Comparison of ENCODE assay signal across 9 cellular contexts in genomic region chr13:99982741-99983400, GRCh38. TPM values are rescaled to one million over a fixed set of nuclear protein-coding genes. Genes with fewer than 3 reads are reported as not detected.
DNase-seq lines count a peak whose midpoint lies in the region; ATAC-seq, FAIRE-seq and TF ChIP-seq lines count a peak whose summit lies in the region.
"Had no signal": no experiment of that assay in that cellular context is flagged by ENCODE, and none has a peak within 500 bp of the region (broad histone marks: within the 10 kb centered on the region; RNA-seq: fewer than 3 reads in every experiment).

No MANE protein-coding gene starts in this region.

- peaks cover 48 to 49% of the 10 kb centered on the region in 2 donors for H3K27me3 Mint-ChIP-seq in natural killer cell (ENCODE audit: low read depth in 2 of 2)

- no TSS peak for BruUV-seq in K562 (replicated peaks; lab: Mats Ljungman, UMichigan)

- POLR2A ChIA-PET in K562 (lab: Yijun Ruan, JAX): interaction anchor here (0.7 to 2.6 kb wide), 5 partner anchors 9 to 577 kb away, joined by 3 to 7 read pairs (median 3); no protein-coding TSS in a partner anchor

- peak overlapping the region; percentile 56 for H3K4me3 Mint-ChIP-seq in natural killer cell

- H3K9ac ChIP-seq in DND-41 (ENCODE audit: low read depth, low read length) (peak overlapping the region; percentile 97), K562 (ENCODE audit: insufficient read depth in 1 of 2, low read depth in 2 of 2, low read length in 2 of 2) (peak overlapping the region; percentile 65 to 92)

- DNase-seq in DND-41 (no peak), LNCaP clone FGC (ENCODE audit: low read depth) (no peak), K562 (ENCODE audit: extremely low read depth in 1 of 4, low spot score in 3 of 4) (peak in 1 of 4 experiments; percentile 35), natural killer cell (no peak), H4 (ENCODE audit: low spot score) (no peak)
- DNase-seq: HCEC 1CT had no signal

- peak overlapping the region in 1 of 2 donors; percentile 74 for H3K27ac Mint-ChIP-seq in natural killer cell

- CTCF ChIA-PET in K562 (lab: Yijun Ruan, JAX; ENCODE audit: low intra/inter-chr PET ratio): no interaction called here

- TF ChIP-seq POLR2A in K562 (conservative IDR thresholded peaks at IDR 0.05): no peak

- H3K9me1 ChIP-seq in K562 (ENCODE audit: control insufficient read depth, insufficient read depth, low read length): no peaks in the 10 kb centered on the region

- FAIRE-seq in K562 (lab: Jason Lieb, UNC): no peak

- H3K4me3 ChIP-seq in DND-41 (ENCODE audit: low read depth in 1 of 2, low read length in 2 of 2) (peak overlapping the region; percentile 17 to 61; a peak in 3 of 4 replicates), LNCaP clone FGC (ENCODE audit: low read depth, low read length) (peak overlapping the region; percentile 67), K562 (peak overlapping the region; percentile 59)

- TF ChIP-seq RAD21 in K562 (CRISPR knock-in tag; conservative IDR thresholded peaks at IDR 0.05 in 1 of 2, IDR thresholded peaks at IDR 0.05 in 1 of 2): no peak

- WGBS in K562 (ENCODE audit: insufficient coverage, low coverage, missing lambda C conversion rate): under 1% methylated on average over 36 of the region's 41 CpGs

- in situ Hi-C loops in K562 (cut with MboI): no loop called here

- H3K4me2 ChIP-seq in DND-41 (ENCODE audit: insufficient read depth, low read length) (peak overlapping the region; percentile 75), K562 (ENCODE audit: insufficient read depth, low read length) (peak overlapping the region; percentile 85)

- intact Hi-C loops in K562 (cut with micrococcal nuclease) (loop anchor here (5.0 kb wide), 1 partner anchor 254 kb away; no protein-coding TSS in a partner anchor), natural killer cell (cut with micrococcal nuclease) (no loop called here)

- H3K4me1 ChIP-seq in DND-41 (ENCODE audit: insufficient read depth, low read length) (peaks cover 46% of the 10 kb centered on the region), K562 (replicated peaks in 1 of 2; ENCODE audit: control insufficient read depth in 2 of 2, insufficient read depth in 2 of 2, low read length in 2 of 2) (peaks cover 5 to 47% of the 10 kb centered on the region in 2 experiments; a peak in 3 of 5 replicates)

- peaks cover 10% of the 10 kb centered on the region for H3K36me3 Mint-ChIP-seq in natural killer cell

- H3K79me2 ChIP-seq in DND-41 (ENCODE audit: insufficient read depth, low read length): peaks cover 25% of the 10 kb centered on the region
- H3K79me2 ChIP-seq in K562 (ENCODE audit: control insufficient read depth, insufficient read depth, low read length): peaks cover 31% of the 10 kb centered on the region

- H3K27me3 ChIP-seq in DND-41 (ENCODE audit: insufficient read depth, low read length, poor library complexity): peaks cover 12% of the 10 kb centered on the region
- no peaks in the 10 kb centered on the region for H3K27me3 ChIP-seq in K562 (ENCODE audit: control insufficient read depth in 2 of 2, insufficient read depth in 2 of 2, low read length in 2 of 2)

- H3K36me3 ChIP-seq in DND-41 (ENCODE audit: insufficient read depth, low read length): peaks cover 3% of the 10 kb centered on the region; the same call in 1 of the 2 replicates
- peaks cover 14% of the 10 kb centered on the region; the same call in 1 of the 3 replicates for H3K36me3 ChIP-seq in K562 (ENCODE audit: control insufficient read depth, insufficient read depth, low read length)
- H3K36me3 ChIP-seq: Peyer's patch had no signal

- no peaks in the 10 kb centered on the region for H3K9me3 Mint-ChIP-seq in natural killer cell

- peaks cover 14 to 25% of the 10 kb centered on the region in 2 donors for H3K4me1 Mint-ChIP-seq in natural killer cell

- H3K27ac ChIP-seq in DND-41 (ENCODE audit: low read length) (peak overlapping the region; percentile 12; the same call in 1 of the 2 replicates), K562 (ENCODE audit: extremely low read depth, low read depth, low read length) (peak overlapping the region; percentile 92)
- H3K27ac ChIP-seq: Peyer's patch had no signal

- TF ChIP-seq CTCF in DND-41 (IDR thresholded peaks at IDR 0.05; ENCODE audit: borderline replicate concordance, extremely low read depth, low read length, poor library complexity, severe bottlenecking): no peak
- TF ChIP-seq CTCF in LNCaP clone FGC (IDR thresholded peaks at IDR 0.05; ENCODE audit: control insufficient read depth, extremely low read depth, insufficient read depth): no peak
- TF ChIP-seq CTCF in K562 (IDR thresholded peaks at IDR 0.05 in 2 of 3, conservative IDR thresholded peaks at IDR 0.05 in 1 of 3; ENCODE audit: insufficient read depth in 2 of 3, low read depth in 1 of 3, low read length in 3 of 3): no peak
- no peak for TF ChIP-seq CTCF in natural killer cell (IDR thresholded peaks at IDR 0.05)

- no peak for TF ChIP-seq EP300 in K562 (IDR thresholded peaks at IDR 0.05; ENCODE audit: low read length)

- H2AFZ ChIP-seq in DND-41 (ENCODE audit: low read depth, low read length): no peak overlapping the region
- H2AFZ ChIP-seq in K562 (ENCODE audit: low read depth, low read length): no peak overlapping the region

- H3K9me3 ChIP-seq in DND-41 (ENCODE audit: insufficient read depth, low read length, severe bottlenecking) (no peaks in the 10 kb centered on the region), K562 (replicated peaks; ENCODE audit: control insufficient read depth, insufficient read depth, low read depth, low read length) (no peaks in the 10 kb centered on the region)

- no peaks in the 10 kb centered on the region; the same call in 1 of the 2 replicates for H4K20me1 ChIP-seq in DND-41 (ENCODE audit: insufficient read depth, low read length)
- no peaks in the 10 kb centered on the region for H4K20me1 ChIP-seq in K562 (replicated peaks; ENCODE audit: control insufficient read depth, insufficient read depth, low read length)

- ATAC-seq in DND-41 (ENCODE audit: insufficient read depth, low read depth) (no peak), K562 (peak; percentile 3; the same call in 1 of the 3 replicates), natural killer cell (no peak), GM19397 (IDR thresholded peaks at IDR 0.05; ENCODE audit: unreplicated experiment) (no peak), HG03521 (IDR thresholded peaks at IDR 0.05; ENCODE audit: unreplicated experiment) (no peak)

TF ChIP-seq in K562, 482 proteins besides CTCF, POLR2A, EP300 and RAD21 (continues in another document):
- peak; percentile 87 for TF ChIP-seq ZNF263 (CRISPR knock-in tag; IDR thresholded peaks at IDR 0.05; ENCODE audit: borderline replicate concordance)

RNA-seq across cellular contexts. Expression of gene ZIC2, which starts 1.3 kb away (rescaled TPM):
- 5.8 and 7.8 TPM in 2 replicates for total RNA-seq in K562 (2011; cell fraction: chromatin; rRNA removed; ENCODE audit: low replicate concordance)
- 5.7 and 7.7 TPM in 2 replicates for total RNA-seq in K562 (2011; cell fraction: nucleolus; rRNA removed)
- total RNA-seq in K562 (2011; cell fraction: nucleoplasm; rRNA removed): 4.1 and 7.0 TPM in 2 replicates
- total RNA-seq in K562 (2014; rRNA removed) (3.7 and 6.1 TPM in 2 replicates), K562 (2014; rRNA removed; fragmentation: Illumina TruSeq; extraction: Trizol) (2.3 and 2.4 TPM in 2 replicates), K562 (2015; rRNA removed; fragmentation: Illumina TruSeq; extraction: Trizol) (3.7 and 4.5 TPM in 2 replicates), K562 (2021) (18.0 and 22.1 TPM in 2 replicates), natural killer cell (not detected)
- polyA plus RNA-seq in K562 (2011; rRNA removed) (1.8 and 2.2 TPM in 2 replicates), K562 (2014; fragmentation: Illumina TruSeq; extraction: Trizol) (6.5 and 7.3 TPM in 2 replicates), K562 (2014; fragmentation: Nextera tagmentation; extraction: Ambion mirVana) (1 to 10 TPM; 4.2 to 9.8 TPM), K562 (2014; rRNA removed) (4.6 and 6.3 TPM in 2 replicates)
- 1.4 and 2.3 TPM in 2 replicates for polyA plus RNA-seq in K562 (2011; cell fraction: cytosol; rRNA removed)
- 6.9 and 9.9 TPM in 2 replicates for polyA plus RNA-seq in K562 (2011; cell fraction: nucleus; rRNA removed)
- polyA plus RNA-seq in K562 (2012): 7.4 and 9.3 TPM in 2 replicates
- 1.5 and 2.4 TPM in 2 replicates for polyA minus RNA-seq in K562 (2011; rRNA and poly(A)+ RNA removed)
- polyA minus RNA-seq in K562 (2011; cell fraction: cytosol; rRNA and poly(A)+ RNA removed): 2.9 and 10.6 TPM in 2 replicates
- 7.3 and 9.6 TPM in 2 replicates for polyA minus RNA-seq in K562 (2011; cell fraction: nucleus; rRNA and poly(A)+ RNA removed)
- total RNA-seq in H4 (2014; rRNA removed; shearing (Covaris generic)): 0.27 and 0.56 TPM in 2 replicates
- total RNA-seq: Peyer's patch had no signal

RNA-seq across cellular contexts. Expression of gene ZIC5, which starts 11.3 kb away (rescaled TPM):
- total RNA-seq in K562 (2011; cell fraction: chromatin; rRNA removed; ENCODE audit: low replicate concordance): 0.97 and 1.9 TPM in 2 replicates
- 0.79 and 1.0 TPM in 2 replicates for total RNA-seq in K562 (2011; cell fraction: nucleolus; rRNA removed)
- total RNA-seq in K562 (2011; cell fraction: nucleoplasm; rRNA removed): 1.2 and 1.6 TPM in 2 replicates
- total RNA-seq in K562 (2014; rRNA removed) (1.1 and 1.3 TPM in 2 replicates), K562 (2014; rRNA removed; fragmentation: Illumina TruSeq; extraction: Trizol) (1.1 and 1.2 TPM in 2 replicates), K562 (2015; rRNA removed; fragmentation: Illumina TruSeq; extraction: Trizol) (1.3 and 1.5 TPM in 2 replicates), K562 (2021) (2.0 and 2.2 TPM in 2 replicates), natural killer cell (not detected)
- polyA plus RNA-seq in K562 (2011; rRNA removed) (0.76 and 0.92 TPM in 2 replicates), K562 (2014; fragmentation: Illumina TruSeq; extraction: Trizol) (1.3 and 1.8 TPM in 2 replicates), K562 (2014; fragmentation: Nextera tagmentation; extraction: Ambion mirVana) (under 1 TPM; 0.57 to 0.73 TPM), K562 (2014; rRNA removed) (0.89 and 1.4 TPM in 2 replicates)
- 0.55 and 0.61 TPM in 2 replicates for polyA plus RNA-seq in K562 (2011; cell fraction: cytosol; rRNA removed)
- polyA plus RNA-seq in K562 (2011; cell fraction: nucleus; rRNA removed): 1.2 and 1.7 TPM in 2 replicates
- 0.68 and 0.83 TPM in 2 replicates for polyA plus RNA-seq in K562 (2012)
- polyA minus RNA-seq in K562 (2011; rRNA and poly(A)+ RNA removed): 0.53 and 0.66 TPM in 2 replicates
- 0.91 and 1.2 TPM in 2 replicates for polyA minus RNA-seq in K562 (2011; cell fraction: cytosol; rRNA and poly(A)+ RNA removed)
- 1.3 and 1.4 TPM in 2 replicates for polyA minus RNA-seq in K562 (2011; cell fraction: nucleus; rRNA and poly(A)+ RNA removed)
- total RNA-seq in H4 (2014; rRNA removed; shearing (Covaris generic)): 0.12 and 0.58 TPM in 2 replicates
- total RNA-seq: Peyer's patch had no signal
